ENCODE assay signal across 1 cellular context in the genomic region with DNA sequence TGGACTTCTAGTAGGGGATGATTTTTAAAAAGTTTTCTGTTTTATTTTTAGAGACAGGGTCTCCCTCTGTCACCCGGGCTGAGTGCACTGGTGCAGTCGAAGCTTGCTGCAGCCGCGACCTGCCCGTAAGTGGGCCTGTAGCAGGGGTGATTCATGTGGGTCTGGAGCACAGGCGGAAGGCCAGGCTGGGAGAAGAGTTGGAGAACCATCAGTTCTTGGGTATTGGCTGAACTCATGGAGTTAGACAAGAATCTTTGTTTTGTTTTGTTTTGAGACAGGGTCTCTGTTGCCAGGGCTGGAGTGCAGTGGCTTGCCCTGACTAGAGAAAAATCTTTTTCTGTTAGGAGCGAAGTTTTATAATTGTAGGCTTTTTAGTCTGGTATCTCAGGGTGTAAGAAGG.
TF ChIP-seq lines count a peak whose summit lies in the region.

No MANE protein-coding gene starts in this region.

TF ChIP-seq in IMR-90, 13 proteins besides CTCF, POLR2A, EP300 and RAD21:
- TF ChIP-seq NFE2L2 (IDR thresholded peaks at IDR 0.05; ENCODE audit: low read depth, low read length) (no peak), RCOR1 (IDR thresholded peaks at IDR 0.05; ENCODE audit: insufficient replicate concordance, low read length) (no peak)
- TF ChIP-seq, protein P1, sequence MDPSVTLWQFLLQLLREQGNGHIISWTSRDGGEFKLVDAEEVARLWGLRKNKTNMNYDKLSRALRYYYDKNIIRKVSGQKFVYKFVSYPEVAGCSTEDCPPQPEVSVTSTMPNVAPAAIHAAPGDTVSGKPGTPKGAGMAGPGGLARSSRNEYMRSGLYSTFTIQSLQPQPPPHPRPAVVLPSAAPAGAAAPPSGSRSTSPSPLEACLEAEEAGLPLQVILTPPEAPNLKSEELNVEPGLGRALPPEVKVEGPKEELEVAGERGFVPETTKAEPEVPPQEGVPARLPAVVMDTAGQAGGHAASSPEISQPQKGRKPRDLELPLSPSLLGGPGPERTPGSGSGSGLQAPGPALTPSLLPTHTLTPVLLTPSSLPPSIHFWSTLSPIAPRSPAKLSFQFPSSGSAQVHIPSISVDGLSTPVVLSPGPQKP (IDR thresholded peaks at IDR 0.05; ENCODE audit: borderline replicate concordance, low read depth, low read length) = no peak
- TF ChIP-seq, protein P2, sequence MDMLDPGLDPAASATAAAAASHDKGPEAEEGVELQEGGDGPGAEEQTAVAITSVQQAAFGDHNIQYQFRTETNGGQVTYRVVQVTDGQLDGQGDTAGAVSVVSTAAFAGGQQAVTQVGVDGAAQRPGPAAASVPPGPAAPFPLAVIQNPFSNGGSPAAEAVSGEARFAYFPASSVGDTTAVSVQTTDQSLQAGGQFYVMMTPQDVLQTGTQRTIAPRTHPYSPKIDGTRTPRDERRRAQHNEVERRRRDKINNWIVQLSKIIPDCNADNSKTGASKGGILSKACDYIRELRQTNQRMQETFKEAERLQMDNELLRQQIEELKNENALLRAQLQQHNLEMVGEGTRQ (IDR thresholded peaks at IDR 0.05; ENCODE audit: low read depth, low read length) = no peak
